ENCODE assay signal across 1 cellular context in genomic region chr9:135343733-135344522, GRCh38.
A peak's percentile ranks its signal among the peaks of the same experiment; 100 is the strongest.
TF ChIP-seq lines count a peak whose summit lies in the region.

No MANE protein-coding gene starts in this region.

TF ChIP-seq in IMR-90, 13 proteins besides CTCF, POLR2A, EP300 and RAD21:
- TF ChIP-seq ELK1 (IDR thresholded peaks at IDR 0.05; ENCODE audit: borderline replicate concordance, low read depth, low read length) (no peak), SMC3 (IDR thresholded peaks at IDR 0.05; ENCODE audit: low read depth, low read length) (peak; percentile 40)
